In genomic region chr3:30598663-30599545, GRCh38 we compare ENCODE assay signal across 16 cellular contexts. TPM values are rescaled to one million over a fixed set of nuclear protein-coding genes. Genes with fewer than 3 reads are reported as not detected.
A peak's percentile ranks its signal among the peaks of the same experiment; 100 is the strongest.
DNase-seq lines count a peak whose midpoint lies in the region; ATAC-seq and TF ChIP-seq lines count a peak whose summit lies in the region.
"Had no signal": no experiment of that assay in that cellular context is flagged by ENCODE, and none has a peak within 500 bp of the region (broad histone marks: within the 10 kb centered on the region; RNA-seq: fewer than 3 reads in every experiment).

No MANE protein-coding gene starts in this region.

- H3K27me3 Mint-ChIP-seq in activated naive CD4-positive, alpha-beta T cell treated with anti-CD3 and anti-CD28 coated beads, Interleukin-2, amount 10 ng/mL, durations not matched to agents 7 days and 5 days: no peaks in the 10 kb centered on the region
- no peaks in the 10 kb centered on the region for H3K27me3 Mint-ChIP-seq in effector memory CD8-positive, alpha-beta T cell
- H3K27me3 Mint-ChIP-seq in type B pancreatic cell: no peaks in the 10 kb centered on the region

- H3K9me3 ChIP-seq in prostate gland: no peaks in the 10 kb centered on the region

- H3K27me3 ChIP-seq in prostate gland (replicated peaks; ENCODE audit: insufficient read depth): no peaks in the 10 kb centered on the region

- TF ChIP-seq CTCF in type B pancreatic cell (conservative IDR thresholded peaks at IDR 0.05) (no peak), prostate gland (IDR thresholded peaks at IDR 0.05) (no peak)

- intact Hi-C loops in prostate gland (cut with DNase I): no loop called here

- H3K27ac ChIP-seq in prostate gland: no peak overlapping the region

- ATAC-seq in effector memory CD8-positive, alpha-beta T cell (replicated peaks): peak; percentile 27
- no peak for ATAC-seq in GM19324 (IDR thresholded peaks at IDR 0.05; ENCODE audit: low FRiP score, unreplicated experiment)

- H3K4me1 Mint-ChIP-seq in activated naive CD4-positive, alpha-beta T cell treated with anti-CD3 and anti-CD28 coated beads, Interleukin-2, amount 10 ng/mL, durations not matched to agents 7 days and 5 days: peaks cover 59% of the 10 kb centered on the region
- H3K4me1 Mint-ChIP-seq in effector memory CD8-positive, alpha-beta T cell (ENCODE audit: low read depth in 2 of 2): peaks cover 5 to 6% of the 10 kb centered on the region in 2 donors
- peaks cover 18% of the 10 kb centered on the region for H3K4me1 Mint-ChIP-seq in type B pancreatic cell (ENCODE audit: unreplicated experiment)

- H3K36me3 ChIP-seq in prostate gland: no peaks in the 10 kb centered on the region

- H3K4me3 Mint-ChIP-seq in activated naive CD4-positive, alpha-beta T cell treated with anti-CD3 and anti-CD28 coated beads, Interleukin-2, amount 10 ng/mL, durations not matched to agents 7 days and 5 days: no peak overlapping the region
- H3K4me3 Mint-ChIP-seq in effector memory CD8-positive, alpha-beta T cell: no peak overlapping the region
- no peak overlapping the region for H3K4me3 Mint-ChIP-seq in type B pancreatic cell

- WGBS in prostate gland: 87% methylated on average over 3 of the region's 3 CpGs

- no peak for TF ChIP-seq POLR2A in prostate gland (IDR thresholded peaks at IDR 0.05)

- CTCF ChIA-PET in activated naive CD4-positive, alpha-beta T cell treated with anti-CD3 and anti-CD28 coated beads, Interleukin-2, amount 10 ng/mL, durations not matched to agents 7 days and 5 days (lab: Charles Lee): interaction anchor here (0.6 to 0.9 kb wide), 2 partner anchors 279 to 1594 kb away, joined by 3 read pairs; no protein-coding TSS in a partner anchor

- no peaks in the 10 kb centered on the region for H3K4me1 ChIP-seq in prostate gland (replicated peaks)

- peaks cover 2% of the 10 kb centered on the region for H3K9me3 Mint-ChIP-seq in activated naive CD4-positive, alpha-beta T cell treated with anti-CD3 and anti-CD28 coated beads, Interleukin-2, amount 10 ng/mL, durations not matched to agents 7 days and 5 days
- no peaks in the 10 kb centered on the region for H3K9me3 Mint-ChIP-seq in effector memory CD8-positive, alpha-beta T cell
- H3K9me3 Mint-ChIP-seq in type B pancreatic cell: peaks cover 6% of the 10 kb centered on the region

- peaks cover 9% of the 10 kb centered on the region for H3K36me3 Mint-ChIP-seq in activated naive CD4-positive, alpha-beta T cell treated with anti-CD3 and anti-CD28 coated beads, Interleukin-2, amount 10 ng/mL, durations not matched to agents 7 days and 5 days
- H3K36me3 Mint-ChIP-seq in effector memory CD8-positive, alpha-beta T cell (ENCODE audit: insufficient read depth): no peaks in the 10 kb centered on the region
- H3K36me3 Mint-ChIP-seq in type B pancreatic cell: no peaks in the 10 kb centered on the region

- no peak for DNase-seq in activated naive CD4-positive, alpha-beta T cell treated with anti-CD3 and anti-CD28 coated beads, Interleukin-2, amount 10 ng/mL, durations not matched to agents 7 days and 5 days
- DNase-seq in activated naive CD4-positive, alpha-beta T cell (lab: John Stamatoyannopoulos, UW): no peak
- DNase-seq in RPMI8226: peak; percentile 22
- no peak for DNase-seq in effector memory CD8-positive, alpha-beta T cell
- DNase-seq in type B pancreatic cell (ENCODE audit: extremely low spot score, unreplicated experiment): no peak
- no peak for DNase-seq in prostate gland (ENCODE audit: low spot score)
- no peak for DNase-seq in foreskin melanocyte
- DNase-seq: DMS79 treated with DMSO at 0.1 percent for 48 hours; effector CD4-positive, alpha-beta T cell; foreskin fibroblast; HCEC 1CT; NCI-H1048; NCI-H2171 treated with DMSO at 0.1 percent for 48 hours; PC-9; stimulated activated CD4-positive, alpha-beta T cell treated with anti-CD3 and anti-CD28 coated beads, Interleukin-1b, Interleukin-23, amount 100 ng/mL, for 48 hours had no signal

- no peak overlapping the region for H3K4me3 ChIP-seq in prostate gland
- H3K4me3 ChIP-seq: PC-9 had no signal

- H3K27ac Mint-ChIP-seq in activated naive CD4-positive, alpha-beta T cell treated with anti-CD3 and anti-CD28 coated beads, Interleukin-2, amount 10 ng/mL, durations not matched to agents 7 days and 5 days: peak overlapping the region; percentile 35
- no peak overlapping the region for H3K27ac Mint-ChIP-seq in effector memory CD8-positive, alpha-beta T cell
- peak overlapping the region; percentile 2 for H3K27ac Mint-ChIP-seq in type B pancreatic cell

RNA-seq across cellular contexts. Expression of gene TGFBR2, which starts 7.5 kb away (rescaled TPM):
- total RNA-seq in type B pancreatic cell (ENCODE audit: low replicate concordance) (21.8 and 26.1 TPM in 2 replicates), prostate gland (10 to 100 TPM; 53.0 to 69.6 TPM)

Comparison
In these comparisons a context has a peak if more than half of its experiments do, and no peak if none do; other contexts are left out.
1. H3K27ac Mint-ChIP-seq: peak in activated naive CD4-positive, alpha-beta T cell treated with anti-CD3 and anti-CD28 coated beads, Interleukin-2, amount 10 ng/mL, durations not matched to agents 7 days and 5 days (single experiment) and type B pancreatic cell (single experiment); none in effector memory CD8-positive, alpha-beta T cell (0 of 2).